24 cellular contexts compared by ENCODE assay signal in the genomic region with DNA sequence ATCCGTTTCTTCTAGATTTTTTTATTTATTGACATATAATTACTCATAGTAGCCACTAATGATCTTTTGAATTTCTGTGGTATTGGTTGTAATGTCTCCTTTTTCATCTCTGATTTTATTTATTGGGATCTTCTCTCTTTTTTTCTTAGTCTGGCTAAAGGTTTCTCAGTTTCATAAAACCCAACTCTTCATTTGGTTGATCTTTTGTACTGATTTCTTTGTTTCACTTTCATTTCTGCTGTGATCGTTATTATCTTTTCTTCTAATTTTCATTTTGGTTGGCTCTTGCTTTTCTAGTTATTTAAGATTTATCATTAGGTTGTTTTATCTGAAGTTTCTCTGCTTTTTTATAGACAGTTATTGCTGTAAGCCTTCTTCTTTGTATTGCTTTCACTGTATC.
DNase-seq lines count a peak whose midpoint lies in the region; ATAC-seq and TF ChIP-seq lines count a peak whose summit lies in the region.
"Had no signal": no experiment of that assay in that cellular context is flagged by ENCODE, and none has a peak within 500 bp of the region (broad histone marks: within the 10 kb centered on the region; RNA-seq: fewer than 3 reads in every experiment).

No MANE protein-coding gene starts in this region.

- no peak for TF ChIP-seq CTCF in coronary artery (IDR thresholded peaks at IDR 0.05)

- no peak overlapping the region for H3K4me3 ChIP-seq in coronary artery
- H3K4me3 ChIP-seq: body of pancreas, heart right ventricle, K562, mucosa of descending colon, uterus had no signal

- peaks cover 11% of the 10 kb centered on the region for H3K4me1 Mint-ChIP-seq in activated CD4-positive, alpha-beta T cell treated with anti-CD3 and anti-CD28 coated beads, Interleukin-2, amount 10 ng/mL, durations not matched to agents 7 days and 5 days
- peaks cover 12 to 14% of the 10 kb centered on the region in 2 donors for H3K4me1 Mint-ChIP-seq in effector memory CD8-positive, alpha-beta T cell (ENCODE audit: low read depth in 2 of 2)
- H3K4me1 Mint-ChIP-seq: WTC11 had no signal

- no peaks in the 10 kb centered on the region for H3K9me3 Mint-ChIP-seq in activated CD4-positive, alpha-beta T cell treated with anti-CD3 and anti-CD28 coated beads, Interleukin-2, amount 10 ng/mL, durations not matched to agents 7 days and 5 days
- H3K9me3 Mint-ChIP-seq in effector memory CD8-positive, alpha-beta T cell = no peaks in the 10 kb centered on the region
- H3K9me3 Mint-ChIP-seq: WTC11 had no signal

- CTCF ChIA-PET in activated CD4-positive, alpha-beta T cell treated with anti-CD3 and anti-CD28 coated beads, Interleukin-2, amount 10 ng/mL, durations not matched to agents 7 days and 5 days (lab: Charles Lee) = no interaction called here

- H3K4me3 Mint-ChIP-seq in activated CD4-positive, alpha-beta T cell treated with anti-CD3 and anti-CD28 coated beads, Interleukin-2, amount 10 ng/mL, durations not matched to agents 7 days and 5 days = peak overlapping the region; percentile 51
- H3K4me3 Mint-ChIP-seq in effector memory CD8-positive, alpha-beta T cell = peak overlapping the region; percentile 72 to 77
- H3K4me3 Mint-ChIP-seq: WTC11 had no signal

- H3K36me3 Mint-ChIP-seq in activated CD4-positive, alpha-beta T cell treated with anti-CD3 and anti-CD28 coated beads, Interleukin-2, amount 10 ng/mL, durations not matched to agents 7 days and 5 days (ENCODE audit: low read depth) = no peaks in the 10 kb centered on the region
- no peaks in the 10 kb centered on the region for H3K36me3 Mint-ChIP-seq in effector memory CD8-positive, alpha-beta T cell (ENCODE audit: insufficient read depth)
- H3K36me3 Mint-ChIP-seq: WTC11 had no signal

- ATAC-seq in GM18511 (IDR thresholded peaks at IDR 0.05; ENCODE audit: unreplicated experiment) (peak; percentile 61), esophagus mucosa (no peak), HG02852 (IDR thresholded peaks at IDR 0.05; ENCODE audit: unreplicated experiment) (no peak)
- no peak for ATAC-seq in effector memory CD8-positive, alpha-beta T cell (replicated peaks)
- ATAC-seq: body of pancreas, heart right ventricle, K562, left ventricle myocardium superior, mucosa of descending colon, WTC11 had no signal

- H3K27me3 Mint-ChIP-seq in activated CD4-positive, alpha-beta T cell treated with anti-CD3 and anti-CD28 coated beads, Interleukin-2, amount 10 ng/mL, durations not matched to agents 7 days and 5 days = peaks cover 4% of the 10 kb centered on the region
- H3K27me3 Mint-ChIP-seq in effector memory CD8-positive, alpha-beta T cell = no peaks in the 10 kb centered on the region

- POLR2A ChIA-PET in activated CD4-positive, alpha-beta T cell treated with anti-CD3 and anti-CD28 coated beads, Interleukin-2, amount 10 ng/mL, durations not matched to agents 7 days and 5 days (lab: Charles Lee) = no interaction called here

- DNase-seq in activated CD4-positive, alpha-beta T cell treated with anti-CD3 and anti-CD28 coated beads, Interleukin-2, amount 10 ng/mL, durations not matched to agents 7 days and 5 days = no peak
- DNase-seq in activated CD4-positive, alpha-beta T cell treated with anti-CD3 and anti-CD28 coated beads, Interleukin-2, amount 50 U/mL, for 48 hours = no peak
- DNase-seq in RPMI7951 (ENCODE audit: low read depth) = peak; percentile 6
- DNase-seq in effector memory CD8-positive, alpha-beta T cell = no peak
- no peak for DNase-seq in coronary artery (ENCODE audit: low spot score)
- DNase-seq: activated naive CD4-positive, alpha-beta T cell treated with Interleukin-2 at 50 U/mL for 16 hours; body of pancreas; cortex of kidney; DMS79; heart right ventricle; left ventricle myocardium superior; mucosa of descending colon; NCI-H1092; NCI-H2029; Right ventricle myocardium superior; spleen; stimulated activated CD8-positive, alpha-beta memory T cell treated with anti-CD3 and anti-CD28 coated beads, Interleukin-4, amount 100 ng/mL, for 48 hours; uterus had no signal

- no peak overlapping the region for H3K27ac ChIP-seq in coronary artery
- H3K27ac ChIP-seq: body of pancreas, heart right ventricle, neutrophil, spleen, uterus had no signal

- peak overlapping the region; percentile 27 for H3K27ac Mint-ChIP-seq in activated CD4-positive, alpha-beta T cell treated with anti-CD3 and anti-CD28 coated beads, Interleukin-2, amount 10 ng/mL, durations not matched to agents 7 days and 5 days
- peak overlapping the region; percentile 27 to 82 for H3K27ac Mint-ChIP-seq in effector memory CD8-positive, alpha-beta T cell
- H3K27ac Mint-ChIP-seq: WTC11 had no signal
